1 cellular context compared by ENCODE assay signal in the genomic region with DNA sequence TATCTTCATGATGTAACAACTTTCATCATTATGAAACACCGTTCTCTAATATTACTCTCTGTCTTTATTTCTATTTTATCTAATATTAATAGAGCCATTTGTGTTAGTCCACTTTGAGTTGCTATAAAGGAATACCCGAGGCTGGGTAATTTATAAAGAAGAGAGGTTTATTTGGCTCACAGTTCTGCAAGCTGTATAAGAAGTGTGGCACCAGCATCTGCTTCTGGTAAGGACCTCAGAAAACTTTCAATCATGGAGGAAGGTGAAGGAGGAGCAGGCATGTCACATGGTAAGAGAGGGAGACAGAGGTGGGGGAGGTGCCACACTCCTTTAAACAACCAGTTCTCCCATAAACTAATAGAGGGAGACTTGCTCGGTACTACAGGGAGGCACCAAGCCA.
TF ChIP-seq lines count a peak whose summit lies in the region.

No MANE protein-coding gene starts in this region.

TF ChIP-seq in HepG2, 621 proteins besides CTCF, POLR2A, EP300 and RAD21:
- no peak for TF ChIP-seq SMAD3 (CRISPR knock-in tag; IDR thresholded peaks at IDR 0.05)
- TF ChIP-seq ZNF766 (CRISPR knock-in tag; IDR thresholded peaks at IDR 0.05; ENCODE audit: borderline replicate concordance) = peak; percentile 93; the same call in 1 of the 2 replicates
